ENCODE assay signal across 21 cellular contexts in genomic region chr1:58657082-58657481, GRCh38. TPM values are rescaled to one million over a fixed set of nuclear protein-coding genes. Genes with fewer than 3 reads are reported as not detected.
DNase-seq lines count a peak whose midpoint lies in the region; ATAC-seq, FAIRE-seq and TF ChIP-seq lines count a peak whose summit lies in the region.
"Had no signal": no experiment of that assay in that cellular context is flagged by ENCODE, and none has a peak within 500 bp of the region (broad histone marks: within the 10 kb centered on the region; RNA-seq: fewer than 3 reads in every experiment).

No MANE protein-coding gene starts in this region.

- no peak for DNase-seq in CD4-positive, CD25-positive, alpha-beta regulatory T cell
- no peak for DNase-seq in CD4-positive, alpha-beta T cell
- DNase-seq in NCI-H146 treated with DMSO at 0.1 percent for 48 hours (lab: John Stamatoyannopoulos, UW; ENCODE audit: unreplicated experiment) (peak; percentile 81), epithelial cell of esophagus (ENCODE audit: low read depth) (peak; percentile 17), pancreas (no peak), brain microvascular endothelial cell (no peak)
- DNase-seq in stimulated activated naive CD4-positive, alpha-beta T cell (lab: John Stamatoyannopoulos, UW) = no peak
- DNase-seq: Calu3, cortex of kidney, MG63, NCI-H2107, NCI-H774 had no signal

- peak overlapping the region; percentile 42 to 80 (median 45) for H3K27ac Mint-ChIP-seq in CD4-positive, CD25-positive, alpha-beta regulatory T cell
- peak overlapping the region; percentile 19 for H3K27ac Mint-ChIP-seq in CD4-positive, alpha-beta T cell
- H3K27ac Mint-ChIP-seq: activated T-helper 1 cell treated with anti-CD3 and anti-CD28 coated beads, Interleukin-12 subunit alpha, Interleukin-12 subunit beta, Interleukin-2, Interleukin-4 antibody, amounts not matched to agents 30 ng/mL and 10 ng/mL and 1 ng/mL, durations not matched to agents 14 hours and 24 hours and 36 hours had no signal

- ATAC-seq in CD4-positive, CD25-positive, alpha-beta regulatory T cell (ENCODE audit: low read depth in 2 of 2) = no peak
- ATAC-seq in CD4-positive, alpha-beta T cell (ENCODE audit: poor library complexity) = no peak
- ATAC-seq in pancreas (no peak), HG03439 (IDR thresholded peaks at IDR 0.05; ENCODE audit: unreplicated experiment) (no peak)
- ATAC-seq: Panc1 had no signal

- POLR2A ChIA-PET in CD4-positive, alpha-beta T cell (lab: Charles Lee) = no interaction called here

- no peaks in the 10 kb centered on the region for H3K27me3 Mint-ChIP-seq in CD4-positive, CD25-positive, alpha-beta regulatory T cell
- H3K27me3 Mint-ChIP-seq in CD4-positive, alpha-beta T cell = no peaks in the 10 kb centered on the region

- intact Hi-C loops in CD4-positive, alpha-beta T cell (cut with DNase I, micrococcal nuclease) = loop anchor here in 1 of 2 experiments (10.0 kb wide), 2 partner anchors 112 to 1038 kb away; partner anchors contain the start of gene OMA1
- intact Hi-C loops in pancreas (cut with DNase I) = no loop called here

- H3K27me3 ChIP-seq in CD4-positive, CD25-positive, alpha-beta regulatory T cell (ENCODE audit: control insufficient read depth, insufficient read depth, low read length) = no peaks in the 10 kb centered on the region
- no peaks in the 10 kb centered on the region for H3K27me3 ChIP-seq in CD4-positive, alpha-beta T cell (ENCODE audit: control insufficient read depth, insufficient read depth, low read length)
- H3K27me3 ChIP-seq in pancreas = no peaks in the 10 kb centered on the region
- H3K27me3 ChIP-seq in brain microvascular endothelial cell (replicated peaks) = no peaks in the 10 kb centered on the region
- H3K27me3 ChIP-seq: hepatocyte, MG63, SJSA1 had no signal

- no peaks in the 10 kb centered on the region for H3K9me3 ChIP-seq in CD4-positive, CD25-positive, alpha-beta regulatory T cell (ENCODE audit: control insufficient read depth in 2 of 2, low read length in 2 of 2)
- H3K9me3 ChIP-seq in CD4-positive, alpha-beta T cell (ENCODE audit: control insufficient read depth, low read length) = no peaks in the 10 kb centered on the region
- no peaks in the 10 kb centered on the region for H3K9me3 ChIP-seq in pancreas
- H3K9me3 ChIP-seq: MG63, SJSA1 had no signal

- CTCF ChIA-PET in CD4-positive, alpha-beta T cell (lab: Charles Lee) = no interaction called here

- no peaks in the 10 kb centered on the region for H3K4me1 ChIP-seq in CD4-positive, CD25-positive, alpha-beta regulatory T cell (ENCODE audit: control insufficient read depth, insufficient read depth, low read length, poor library complexity, severe bottlenecking)
- no peaks in the 10 kb centered on the region for H3K4me1 ChIP-seq in pancreas
- H3K4me1 ChIP-seq: SJSA1 had no signal

- in situ Hi-C loops in brain microvascular endothelial cell (cut with HindIII; ENCODE audit: low pct_ligation_motif_present, low sequenced_read_pairs) = no loop called here

- no peaks in the 10 kb centered on the region for H3K9me3 Mint-ChIP-seq in CD4-positive, CD25-positive, alpha-beta regulatory T cell
- H3K9me3 Mint-ChIP-seq in CD4-positive, alpha-beta T cell = no peaks in the 10 kb centered on the region
- H3K9me3 Mint-ChIP-seq: activated T-helper 1 cell treated with anti-CD3 and anti-CD28 coated beads, Interleukin-12 subunit alpha, Interleukin-12 subunit beta, Interleukin-2, Interleukin-4 antibody, amounts not matched to agents 30 ng/mL and 10 ng/mL and 1 ng/mL, durations not matched to agents 14 hours and 24 hours and 36 hours had no signal

- FAIRE-seq in pancreas (lab: Jason Lieb, UNC) = no peak
- FAIRE-seq: bronchial epithelial cell, G401.6, GM19239, islet of Langerhans had no signal

- H3K4me3 ChIP-seq in CD4-positive, CD25-positive, alpha-beta regulatory T cell (ENCODE audit: low read depth, low read length) = no peak overlapping the region
- H3K4me3 ChIP-seq in epithelial cell of esophagus (ENCODE audit: low read length) = no peak overlapping the region
- no peak overlapping the region for H3K4me3 ChIP-seq in pancreas
- H3K4me3 ChIP-seq in brain microvascular endothelial cell (ENCODE audit: low read depth, low read length) = no peak overlapping the region
- H3K4me3 ChIP-seq: hepatocyte, MG63, SJSA1 had no signal

- TF ChIP-seq CTCF in CD4-positive, alpha-beta T cell (IDR thresholded peaks at IDR 0.05) = no peak
- TF ChIP-seq CTCF in epithelial cell of esophagus (IDR thresholded peaks at IDR 0.05; ENCODE audit: insufficient read depth, low read depth, low read length, missing control alignments) = no peak
- no peak for TF ChIP-seq CTCF in pancreas (IDR thresholded peaks at IDR 0.05)
- TF ChIP-seq CTCF in brain microvascular endothelial cell (IDR thresholded peaks at IDR 0.05; ENCODE audit: low read depth, low read length, missing control alignments) = no peak

- WGBS in pancreas, 2 donors = 48 to 51% methylated on average over 3 of the region's 3 CpGs

- no peak overlapping the region for H3K27ac ChIP-seq in CD4-positive, CD25-positive, alpha-beta regulatory T cell (ENCODE audit: insufficient read depth, low read length, poor library complexity, severe bottlenecking)
- no peak overlapping the region for H3K27ac ChIP-seq in CD4-positive, alpha-beta T cell (ENCODE audit: low read depth, low read length)
- no peak overlapping the region for H3K27ac ChIP-seq in pancreas
- H3K27ac ChIP-seq in brain microvascular endothelial cell = no peak overlapping the region
- H3K27ac ChIP-seq: hepatocyte, SJSA1 had no signal

- H3K4me1 Mint-ChIP-seq in CD4-positive, CD25-positive, alpha-beta regulatory T cell = peaks cover 0 to 15% (median 11%) of the 10 kb centered on the region in 4 donors
- H3K4me1 Mint-ChIP-seq in CD4-positive, alpha-beta T cell (ENCODE audit: low read depth) = peaks cover 11% of the 10 kb centered on the region

- peaks cover 62% of the 10 kb centered on the region for H3K36me3 ChIP-seq in CD4-positive, CD25-positive, alpha-beta regulatory T cell (ENCODE audit: control insufficient read depth, insufficient read depth, low read length)
- H3K36me3 ChIP-seq in pancreas = no peaks in the 10 kb centered on the region
- H3K36me3 ChIP-seq in brain microvascular endothelial cell (replicated peaks) = peaks cover 38% of the 10 kb centered on the region

- peaks cover 26% of the 10 kb centered on the region for H3K36me3 Mint-ChIP-seq in CD4-positive, CD25-positive, alpha-beta regulatory T cell
- peaks cover 64% of the 10 kb centered on the region for H3K36me3 Mint-ChIP-seq in CD4-positive, alpha-beta T cell (ENCODE audit: low read depth)

- no peak overlapping the region for H3K4me3 Mint-ChIP-seq in CD4-positive, CD25-positive, alpha-beta regulatory T cell
- no peak overlapping the region for H3K4me3 Mint-ChIP-seq in CD4-positive, alpha-beta T cell
- H3K4me3 Mint-ChIP-seq: activated T-helper 1 cell treated with anti-CD3 and anti-CD28 coated beads, Interleukin-12 subunit alpha, Interleukin-12 subunit beta, Interleukin-2, Interleukin-4 antibody, amounts not matched to agents 30 ng/mL and 10 ng/mL and 1 ng/mL, durations not matched to agents 14 hours and 24 hours and 36 hours had no signal

RNA-seq across cellular contexts. Expression of gene MYSM1, which starts 42.8 kb away (rescaled TPM):
- 66.2 TPM for total RNA-seq in CD4-positive, CD25-positive, alpha-beta regulatory T cell
- polyA plus RNA-seq in CD4-positive, CD25-positive, alpha-beta regulatory T cell = 10 to 100 TPM in 3 of 4 donors, 1 to 10 TPM in 1; 7.1 to 15.8 (median 10.7) TPM
- 10 to 100 TPM; 60.8 to 66.4 TPM for total RNA-seq in CD4-positive, alpha-beta T cell
- 10 to 100 TPM; 10.3 to 20.2 (median 16.2) TPM for total RNA-seq in pancreas
- 10 to 100 TPM; 10.2 to 11.4 TPM for polyA plus RNA-seq in pancreas

Comparison
In these comparisons a context has a peak if more than half of its experiments do, and no peak if none do; other contexts are left out.
1. DNase-seq: peak in NCI-H146 treated with DMSO at 0.1 percent for 48 hours (single experiment) and epithelial cell of esophagus (single experiment); none in CD4-positive, CD25-positive, alpha-beta regulatory T cell (0 of 3), CD4-positive, alpha-beta T cell (0 of 10), pancreas (0 of 6), stimulated activated naive CD4-positive, alpha-beta T cell (0 of 6) and brain microvascular endothelial cell (single experiment).